ENCODE assay signal across 17 cellular contexts in genomic region chrX:68999351-68999750, GRCh38.
DNase-seq lines count a peak whose midpoint lies in the region; ATAC-seq and TF ChIP-seq lines count a peak whose summit lies in the region.
"Had no signal": no experiment of that assay in that cellular context is flagged by ENCODE, and none has a peak within 500 bp of the region (broad histone marks: within the 10 kb centered on the region; RNA-seq: fewer than 3 reads in every experiment).

No MANE protein-coding gene starts in this region.

- H3K27ac Mint-ChIP-seq in activated CD8-positive, alpha-beta T cell treated with anti-CD3 and anti-CD28 coated beads for 36 hours = no peak overlapping the region
- H3K27ac Mint-ChIP-seq: CD8-positive, alpha-beta memory T cell had no signal

- H3K9me3 ChIP-seq in lung (ENCODE audit: control insufficient read depth in 2 of 2, insufficient read depth in 1 of 2, low read length in 1 of 2) = peaks cover 0 to 3% of the 10 kb centered on the region in 2 donors
- H3K9me3 ChIP-seq: spleen, vagina had no signal

- H3K4me3 ChIP-seq in lung = no peak overlapping the region
- H3K4me3 ChIP-seq: K562, spleen, vagina had no signal

- no peak overlapping the region for H3K4me3 Mint-ChIP-seq in activated CD8-positive, alpha-beta T cell treated with anti-CD3 and anti-CD28 coated beads for 36 hours
- H3K4me3 Mint-ChIP-seq: CD8-positive, alpha-beta memory T cell had no signal

- intact Hi-C loops in activated CD8-positive, alpha-beta T cell treated with anti-CD3 and anti-CD28 coated beads for 36 hours (cut with micrococcal nuclease) = no loop called here

- DNase-seq in Caki2 (ENCODE audit: low read depth) (peak; percentile 28), LoVo (ENCODE audit: low spot score) (peak; percentile 73), dermis blood vessel endothelial cell (peak; percentile 67), lung (ENCODE audit: low spot score) (peak; percentile 24), SIG-M5 treated with dmso at 0.1 percent for 504 hours (lab: John Stamatoyannopoulos, UW; ENCODE audit: unreplicated experiment) (no peak), NOMO-1 (lab: John Stamatoyannopoulos, UW; ENCODE audit: unreplicated experiment in 2 of 2) (no peak)
- DNase-seq in activated CD8-positive, alpha-beta T cell treated with anti-CD3 and anti-CD28 coated beads for 36 hours = no peak
- DNase-seq: activated CD4-positive, CD25-positive, alpha-beta regulatory T cell; activated gamma-delta T cell; amygdala; CD8-positive, alpha-beta memory T cell; NCI-H446 treated with DMSO at 0.1 percent for 48 hours; spleen; stimulated activated naive CD8-positive, alpha-beta T cell treated with anti-CD3 and anti-CD28 coated beads, Interleukin-15, Interleukin-2, amounts not matched to agents 100 U/mL and 50 U/mL, for 24 hours had no signal

- TF ChIP-seq CTCF in lung (IDR thresholded peaks at IDR 0.05; ENCODE audit: control extremely low read depth, extremely low read depth) = no peak
- TF ChIP-seq CTCF in activated CD8-positive, alpha-beta T cell treated with anti-CD3 and anti-CD28 coated beads for 36 hours (IDR thresholded peaks at IDR 0.05) = no peak

- no peaks in the 10 kb centered on the region for H3K36me3 ChIP-seq in lung (ENCODE audit: control insufficient read depth in 2 of 2, insufficient read depth in 2 of 2, low read length in 2 of 2)
- H3K36me3 ChIP-seq: spleen, vagina had no signal

- WGBS in lung, 2 donors = 54 to 78% methylated on average over 4 of the region's 4 CpGs

- in situ Hi-C loops in Caki2 (cut with HindIII; ENCODE audit: low pct_unique_long_range_greater_than_20kb, low sequenced_read_pairs) = no loop called here

- CTCF ChIA-PET in activated CD8-positive, alpha-beta T cell treated with anti-CD3 and anti-CD28 coated beads for 36 hours (lab: Charles Lee) = no interaction called here

- no peaks in the 10 kb centered on the region for H3K4me1 Mint-ChIP-seq in activated CD8-positive, alpha-beta T cell treated with anti-CD3 and anti-CD28 coated beads for 36 hours (ENCODE audit: low read depth)
- H3K4me1 Mint-ChIP-seq: CD8-positive, alpha-beta memory T cell had no signal

- peaks cover 5 to 10% of the 10 kb centered on the region in 2 donors for H3K4me1 ChIP-seq in lung (ENCODE audit: control insufficient read depth in 2 of 2, insufficient read depth in 2 of 2, low read length in 2 of 2)

- no peaks in the 10 kb centered on the region for H3K36me3 Mint-ChIP-seq in activated CD8-positive, alpha-beta T cell treated with anti-CD3 and anti-CD28 coated beads for 36 hours (ENCODE audit: low read depth)
- H3K36me3 Mint-ChIP-seq: CD8-positive, alpha-beta memory T cell had no signal

- POLR2A ChIA-PET in activated CD8-positive, alpha-beta T cell treated with anti-CD3 and anti-CD28 coated beads for 36 hours (lab: Charles Lee) = interaction anchor here (0.6 kb wide), 1 partner anchor 587 kb away, joined by 3 read pairs; no protein-coding TSS in a partner anchor

- no peak overlapping the region for H3K27ac ChIP-seq in lung (ENCODE audit: low read depth in 1 of 2, low read length in 1 of 2)
- H3K27ac ChIP-seq: spleen, vagina had no signal

- H3K27me3 Mint-ChIP-seq in activated CD8-positive, alpha-beta T cell treated with anti-CD3 and anti-CD28 coated beads for 36 hours = no peaks in the 10 kb centered on the region

- H3K27me3 ChIP-seq in lung (ENCODE audit: control insufficient read depth, insufficient read depth) = no peaks in the 10 kb centered on the region
- H3K27me3 ChIP-seq: vagina had no signal

- no peak for ATAC-seq in lung (ENCODE audit: insufficient read depth, low FRiP score)
- no peak for ATAC-seq in activated CD8-positive, alpha-beta T cell treated with anti-CD3 and anti-CD28 coated beads for 36 hours
- no peak for ATAC-seq in HG03097 (IDR thresholded peaks at IDR 0.05; ENCODE audit: low FRiP score, unreplicated experiment)
- ATAC-seq: K562; stimulated activated naive CD8-positive, alpha-beta T cell treated with anti-CD3 and anti-CD28 coated beads, Interleukin-15, Interleukin-2, amounts not matched to agents 100 U/mL and 50 U/mL, for 24 hours had no signal

- no peaks in the 10 kb centered on the region for H3K9me3 Mint-ChIP-seq in activated CD8-positive, alpha-beta T cell treated with anti-CD3 and anti-CD28 coated beads for 36 hours
- H3K9me3 Mint-ChIP-seq: CD8-positive, alpha-beta memory T cell had no signal

Comparison
In these comparisons a context has a peak if more than half of its experiments do, and no peak if none do; other contexts are left out.
1. DNase-seq: peak in Caki2 (single experiment), LoVo (single experiment), dermis blood vessel endothelial cell (single experiment) and lung (single experiment); none in activated CD8-positive, alpha-beta T cell treated with anti-CD3 and anti-CD28 coated beads for 36 hours (single experiment), SIG-M5 treated with dmso at 0.1 percent for 504 hours (single experiment) and NOMO-1 (0 of 2).